ENCODE assay signal across 26 cellular contexts in the genomic region with DNA sequence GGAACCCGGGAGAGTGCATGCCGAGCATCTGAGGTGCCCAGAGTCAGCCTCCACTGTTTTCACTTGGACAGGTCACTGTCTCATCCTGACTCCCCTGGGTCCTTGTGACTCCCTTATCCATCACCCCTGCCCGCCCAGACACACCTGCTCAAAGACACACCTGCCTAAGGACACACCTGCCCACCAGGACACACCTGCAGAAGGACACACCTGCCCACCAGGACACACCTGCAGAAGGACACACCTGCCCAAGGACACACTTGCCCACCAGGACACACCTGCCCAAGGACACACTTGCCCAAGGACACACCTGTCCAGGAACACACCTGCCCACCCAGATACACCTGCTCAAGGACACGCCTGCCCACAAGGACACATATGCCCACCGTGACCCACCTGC.
"Had no signal": no experiment of that assay in that cellular context is flagged by ENCODE, and none has a peak within 500 bp of the region (broad histone marks: within the 10 kb centered on the region; RNA-seq: fewer than 3 reads in every experiment).

No MANE protein-coding gene starts in this region.

- H3K9me3 Mint-ChIP-seq: activated CD4-positive, alpha-beta memory T cell treated with anti-CD3 and anti-CD28 coated beads for 36 hours; activated CD4-positive, alpha-beta T cell treated with anti-CD3 and anti-CD28 coated beads, Interleukin-2, amount 10 ng/mL, durations not matched to agents 24 days and 14 days; activated naive CD4-positive, alpha-beta T cell treated with anti-CD3 and anti-CD28 coated beads for 36 hours; activated T-helper 1 cell treated with anti-CD3 and anti-CD28 coated beads, Interleukin-12 subunit alpha, Interleukin-12 subunit beta, Interleukin-2, Interleukin-4 antibody, amounts not matched to agents 30 ng/mL and 10 ng/mL and 1 ng/mL, durations not matched to agents 14 hours and 24 hours and 36 hours; activated T-helper 2 cell treated with anti-CD3 and anti-CD28 coated beads, Interferon-gamma antibody, Interleukin-2, Interleukin-4, amounts not matched to agents 10 μg/mL and 5 μg/mL and 100 μg/mL, durations not matched to agents 14 hours and 24 hours and 36 hours had no signal

- H3K27me3 Mint-ChIP-seq: activated CD4-positive, alpha-beta T cell treated with anti-CD3 and anti-CD28 coated beads for 36 hours; activated CD4-positive, alpha-beta T cell treated with anti-CD3 and anti-CD28 coated beads, Interleukin-2, amount 10 ng/mL, durations not matched to agents 24 days and 14 days; activated CD8-positive, alpha-beta memory T cell treated with anti-CD3 and anti-CD28 coated beads, Interleukin-2, amount 10 ng/mL, durations not matched to agents 7 days and 5 days had no signal

- H3K4me3 Mint-ChIP-seq: activated CD4-positive, alpha-beta memory T cell treated with anti-CD3 and anti-CD28 coated beads for 36 hours; activated CD4-positive, alpha-beta T cell treated with anti-CD3 and anti-CD28 coated beads for 36 hours; activated CD4-positive, alpha-beta T cell treated with anti-CD3 and anti-CD28 coated beads, Interleukin-2, amount 10 ng/mL, durations not matched to agents 24 days and 14 days; activated CD8-positive, alpha-beta memory T cell treated with anti-CD3 and anti-CD28 coated beads, Interleukin-2, amount 10 ng/mL, durations not matched to agents 7 days and 5 days; activated CD8-positive, alpha-beta T cell treated with anti-CD3 and anti-CD28 coated beads, Interleukin-2, amount 10 ng/mL, durations not matched to agents 7 days and 5 days; activated naive CD4-positive, alpha-beta T cell treated with anti-CD3 and anti-CD28 coated beads for 36 hours; activated naive CD8-positive, alpha-beta T cell; activated T-helper 1 cell treated with anti-CD3 and anti-CD28 coated beads, Interleukin-12 subunit alpha, Interleukin-12 subunit beta, Interleukin-2, Interleukin-4 antibody, amounts not matched to agents 30 ng/mL and 10 ng/mL and 1 ng/mL, durations not matched to agents 14 hours and 24 hours and 36 hours had no signal

- H3K27ac Mint-ChIP-seq: activated CD4-positive, alpha-beta memory T cell treated with anti-CD3 and anti-CD28 coated beads for 36 hours; activated CD4-positive, alpha-beta T cell treated with anti-CD3 and anti-CD28 coated beads for 36 hours; activated CD4-positive, alpha-beta T cell treated with anti-CD3 and anti-CD28 coated beads, Interleukin-2, amount 10 ng/mL, durations not matched to agents 24 days and 14 days; activated CD8-positive, alpha-beta memory T cell treated with anti-CD3 and anti-CD28 coated beads, Interleukin-2, amount 10 ng/mL, durations not matched to agents 7 days and 5 days; activated CD8-positive, alpha-beta T cell treated with anti-CD3 and anti-CD28 coated beads, Interleukin-2, amount 10 ng/mL, durations not matched to agents 7 days and 5 days; activated naive CD4-positive, alpha-beta T cell treated with anti-CD3 and anti-CD28 coated beads for 36 hours; activated naive CD8-positive, alpha-beta T cell; activated T-helper 1 cell treated with anti-CD3 and anti-CD28 coated beads, Interleukin-12 subunit alpha, Interleukin-12 subunit beta, Interleukin-2, Interleukin-4 antibody, amounts not matched to agents 30 ng/mL and 10 ng/mL and 1 ng/mL, durations not matched to agents 14 hours and 24 hours and 36 hours; activated T-helper 2 cell treated with anti-CD3 and anti-CD28 coated beads, Interferon-gamma antibody, Interleukin-2, Interleukin-4, amounts not matched to agents 10 μg/mL and 5 μg/mL and 100 μg/mL, durations not matched to agents 14 hours and 24 hours and 36 hours had no signal

- ATAC-seq: activated CD4-positive, alpha-beta T cell treated with anti-CD3 and anti-CD28 coated beads for 36 hours; activated CD8-positive, alpha-beta T cell treated with anti-CD3 and anti-CD28 coated beads, Interleukin-2, amount 10 ng/mL, durations not matched to agents 7 days and 5 days; gastroesophageal sphincter had no signal

- H3K4me1 Mint-ChIP-seq: activated CD4-positive, alpha-beta T cell treated with anti-CD3 and anti-CD28 coated beads for 36 hours; activated CD4-positive, alpha-beta T cell treated with anti-CD3 and anti-CD28 coated beads, Interleukin-2, amount 10 ng/mL, durations not matched to agents 24 days and 14 days; activated CD8-positive, alpha-beta memory T cell treated with anti-CD3 and anti-CD28 coated beads, Interleukin-2, amount 10 ng/mL, durations not matched to agents 7 days and 5 days had no signal

- DNase-seq: activated CD4-positive, alpha-beta memory T cell treated with anti-CD3 and anti-CD28 coated beads for 36 hours; activated CD4-positive, alpha-beta T cell treated with anti-CD3 and anti-CD28 coated beads for 36 hours; activated CD4-positive, alpha-beta T cell treated with anti-CD3 and anti-CD28 coated beads, Interleukin-2, amount 10 ng/mL, durations not matched to agents 24 days and 14 days; activated CD4-positive, CD25-positive, alpha-beta regulatory T cell; activated CD4-positive, CD25-positive, alpha-beta regulatory T cell treated with anti-CD3 and anti-CD28 coated beads, Interleukin-2, amount 50 U/mL, for 72 hours; activated CD8-positive, alpha-beta memory T cell treated with anti-CD3 and anti-CD28 coated beads, Interleukin-2, amount 50 U/mL, for 4 hours; activated CD8-positive, alpha-beta T cell treated with anti-CD3 and anti-CD28 coated beads, Interleukin-2, amount 10 ng/mL, durations not matched to agents 7 days and 5 days; activated effector memory CD4-positive, alpha-beta T cell treated with anti-CD3 and anti-CD28 coated beads, Interleukin-2, amount 50 U/mL, for 16 hours; activated naive CD4-positive, alpha-beta T cell treated with anti-CD3 and anti-CD28 coated beads for 36 hours; activated T-cell treated with anti-CD3 and anti-CD28 coated beads, Interleukin-2, amount 50 U/mL, for 1 hour; activated T-cell treated with anti-CD3 and anti-CD28 coated beads, Interleukin-2, amount 50 U/mL, for 48 hours; amniotic stem cell; anterior cingulate cortex; brain microvascular endothelial cell; caudate nucleus; cerebellar nuclear complex; colonic mucosa; effector CD8-positive, alpha-beta T cell; esophagus squamous epithelium; foreskin melanocyte; head of caudate nucleus had no signal

- H3K36me3 Mint-ChIP-seq: activated CD4-positive, alpha-beta memory T cell treated with anti-CD3 and anti-CD28 coated beads for 36 hours; activated CD8-positive, alpha-beta memory T cell treated with anti-CD3 and anti-CD28 coated beads, Interleukin-2, amount 10 ng/mL, durations not matched to agents 7 days and 5 days; activated naive CD8-positive, alpha-beta T cell had no signal
